ENCODE assay signal across 14 cellular contexts in the genomic region with DNA sequence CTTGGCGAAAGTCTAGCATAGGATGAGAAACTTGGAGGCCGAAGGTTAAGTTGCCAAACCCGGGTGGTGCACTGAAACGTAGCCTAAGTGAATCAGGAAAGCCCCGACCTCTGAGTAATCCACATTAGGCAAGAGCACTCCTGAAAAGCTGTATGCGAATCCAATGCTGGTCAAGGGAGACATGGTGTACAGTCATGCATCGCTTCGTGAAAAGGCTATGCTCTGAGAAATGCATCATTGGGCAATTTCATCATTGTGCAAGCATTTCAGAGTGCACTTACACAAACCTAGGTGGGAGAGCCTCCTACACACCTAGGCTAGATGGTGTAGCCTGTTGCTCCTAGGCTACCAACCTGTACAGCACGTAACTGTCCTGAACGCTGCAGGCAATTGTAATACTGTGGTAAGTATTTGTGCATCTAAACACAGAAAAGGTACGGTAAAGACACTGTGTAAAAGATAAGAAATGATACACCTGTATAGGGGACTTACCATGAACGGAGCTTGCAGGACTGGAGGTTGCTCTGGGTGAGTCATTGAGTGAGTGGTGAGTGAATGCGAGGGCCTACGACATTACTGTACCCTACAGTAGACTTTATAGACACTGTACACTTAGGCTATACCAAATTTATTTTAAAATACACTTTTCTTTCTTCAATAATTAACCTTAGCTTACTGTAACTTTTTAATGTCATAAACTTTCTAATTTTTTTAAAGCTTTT.
A peak's percentile ranks its signal among the peaks of the same experiment; 100 is the strongest.
DNase-seq lines count a peak whose midpoint lies in the region; ATAC-seq and TF ChIP-seq lines count a peak whose summit lies in the region.
"Had no signal": no experiment of that assay in that cellular context is flagged by ENCODE, and none has a peak within 500 bp of the region (broad histone marks: within the 10 kb centered on the region; RNA-seq: fewer than 3 reads in every experiment).

No MANE protein-coding gene starts in this region.

- H3K4me1 ChIP-seq in Panc1 (ENCODE audit: control insufficient read depth, insufficient read depth, low read length) = no peaks in the 10 kb centered on the region
- H3K4me1 ChIP-seq: esophagus muscularis mucosa had no signal

- peak; percentile 16 for DNase-seq in stimulated activated CD4-positive, alpha-beta T cell treated with anti-CD3 and anti-CD28 coated beads, Interleukin-15, amount 100 ng/mL, for 24 hours
- DNase-seq in stimulated activated CD4-positive, alpha-beta T cell treated with anti-CD3 and anti-CD28 coated beads, Interleukin-2, amount 100 ng/mL, for 24 hours = no peak
- DNase-seq in Panc1 (ENCODE audit: low read depth, low spot score) (no peak), fibroblast of pulmonary artery (ENCODE audit: low read depth) (peak; percentile 17), stromal cell of bone marrow (ENCODE audit: low read depth) (peak; percentile 71), DMS153 (lab: John Stamatoyannopoulos, UW) (no peak), DMS79 treated with DMSO at 0.1 percent for 48 hours (lab: John Stamatoyannopoulos, UW) (no peak)
- DNase-seq: activated B cell treated with CpG ODN at 0.5 μM for 24 hours, amygdala, C1 segment of cervical spinal cord, MM.1S had no signal

- ATAC-seq in Panc1 (peak; percentile 48; the same call in 1 of the 2 replicates), HG02610 (IDR thresholded peaks at IDR 0.05; ENCODE audit: unreplicated experiment) (no peak)

- in situ Hi-C loops in Panc1 (cut with HindIII; ENCODE audit: low pct_unique_long_range_greater_than_20kb, low sequenced_read_pairs) = no loop called here

- intact Hi-C loops in Panc1 (cut with micrococcal nuclease; ENCODE audit: unreplicated experiment) = no loop called here

- BruUV-seq in Panc1 (replicated peaks; lab: Mats Ljungman, UMichigan) = no TSS peak

- no peaks in the 10 kb centered on the region for H3K36me3 ChIP-seq in Panc1 (ENCODE audit: control insufficient read depth, insufficient read depth, low read length)
- H3K36me3 ChIP-seq: esophagus muscularis mucosa had no signal

- POLR2A ChIA-PET in Panc1 (lab: Charles Lee) = no interaction called here

- no peak overlapping the region for H3K4me3 ChIP-seq in Panc1 (ENCODE audit: low read depth in 2 of 2, low read length in 2 of 2)
- no peak overlapping the region for H3K4me3 ChIP-seq in fibroblast of pulmonary artery (replicated peaks; ENCODE audit: low read depth, low read length)
- H3K4me3 ChIP-seq: esophagus muscularis mucosa, lung had no signal

- CTCF ChIA-PET in Panc1 (lab: Charles Lee) = no interaction called here

- no peak overlapping the region for H3K27ac ChIP-seq in Panc1 (ENCODE audit: low read length)
- H3K27ac ChIP-seq: esophagus muscularis mucosa had no signal

- H3K9me3 ChIP-seq in Panc1 (ENCODE audit: control insufficient read depth, insufficient read depth, low read depth, low read length) = no peaks in the 10 kb centered on the region
- H3K9me3 ChIP-seq: esophagus muscularis mucosa had no signal

- no peaks in the 10 kb centered on the region for H3K27me3 ChIP-seq in Panc1 (ENCODE audit: control insufficient read depth, insufficient read depth, low read length)
- H3K27me3 ChIP-seq: esophagus muscularis mucosa had no signal

- TF ChIP-seq CTCF in Panc1 (IDR thresholded peaks at IDR 0.05) (no peak), fibroblast of pulmonary artery (IDR thresholded peaks at IDR 0.05; ENCODE audit: low read length, missing control alignments) (no peak)

Comparison
In these comparisons a context has a peak if more than half of its experiments do, and no peak if none do; other contexts are left out.
1. DNase-seq: peak in stimulated activated CD4-positive, alpha-beta T cell treated with anti-CD3 and anti-CD28 coated beads, Interleukin-15, amount 100 ng/mL, for 24 hours (single experiment), fibroblast of pulmonary artery (single experiment) and stromal cell of bone marrow (single experiment); none in stimulated activated CD4-positive, alpha-beta T cell treated with anti-CD3 and anti-CD28 coated beads, Interleukin-2, amount 100 ng/mL, for 24 hours (0 of 2), Panc1 (single experiment), DMS153 (single experiment) and DMS79 treated with DMSO at 0.1 percent for 48 hours (single experiment).